Comparison of ENCODE assay signal across 8 cellular contexts in genomic region chr7:5045558-5046396, GRCh38. TPM values are rescaled to one million over a fixed set of nuclear protein-coding genes. Genes with fewer than 3 reads are reported as not detected.
DNase-seq lines count a peak whose midpoint lies in the region; ATAC-seq and TF ChIP-seq lines count a peak whose summit lies in the region.

Gene RBAK, plus strand, starts transcription at chr7:5045860. Its CDS starts 2,217 bp downstream, at chr7:5048077.

- H3K27me3 Mint-ChIP-seq in CD4-positive, alpha-beta T cell = no peaks in the 10 kb centered on the region
- H3K27me3 Mint-ChIP-seq in activated CD4-positive, alpha-beta memory T cell treated with anti-CD3 and anti-CD28 coated beads for 36 hours = no peaks in the 10 kb centered on the region

- H3K36me3 Mint-ChIP-seq in CD4-positive, alpha-beta T cell (ENCODE audit: low read depth) = peaks cover 44% of the 10 kb centered on the region
- peaks cover 29% of the 10 kb centered on the region for H3K36me3 Mint-ChIP-seq in activated CD4-positive, alpha-beta memory T cell treated with anti-CD3 and anti-CD28 coated beads for 36 hours

- ATAC-seq in CD4-positive, alpha-beta T cell (ENCODE audit: poor library complexity) = peak; percentile 99
- ATAC-seq in GM19438 (IDR thresholded peaks at IDR 0.05; ENCODE audit: low read depth, unreplicated experiment) = peak; percentile 100
- ATAC-seq in HG03571 (IDR thresholded peaks at IDR 0.05; ENCODE audit: unreplicated experiment) = peak; percentile 99

- DNase-seq in CD4-positive, alpha-beta T cell = peak; percentile 74 to 91 (median 82)
- DNase-seq in NCI-H82 treated with DMSO at 0.1 percent for 48 hours (lab: John Stamatoyannopoulos, UW; ENCODE audit: unreplicated experiment) (peak; percentile 81), dorsolateral prefrontal cortex (peak; percentile 86 to 95 (median 91)), lower leg skin (ENCODE audit: low spot score in 2 of 2) (peak; percentile 87 to 97)
- DNase-seq in activated CD4-positive, alpha-beta memory T cell treated with anti-CD3 and anti-CD28 coated beads for 36 hours = peak; percentile 92
- peak; percentile 85 to 90 for DNase-seq in stimulated activated CD4-positive, alpha-beta T cell treated with anti-CD3 and anti-CD28 coated beads, Interleukin-4, amount 100 ng/mL, for 4 hours

- 1 to 2% methylated on average over 48 to 58 of the region's 69 CpGs for WGBS in lower leg skin, 2 donors

- no peaks in the 10 kb centered on the region for H3K9me3 ChIP-seq in CD4-positive, alpha-beta T cell (ENCODE audit: control insufficient read depth, low read length)

- H3K9me3 Mint-ChIP-seq in CD4-positive, alpha-beta T cell = peaks cover 2% of the 10 kb centered on the region
- peaks cover 7% of the 10 kb centered on the region for H3K9me3 Mint-ChIP-seq in activated CD4-positive, alpha-beta memory T cell treated with anti-CD3 and anti-CD28 coated beads for 36 hours

- TF ChIP-seq POLR2A in lower leg skin (IDR thresholded peaks at IDR 0.05) = no peak

- peak within 1 kb of the TSS; percentile 82 for H3K27ac Mint-ChIP-seq in CD4-positive, alpha-beta T cell
- H3K27ac Mint-ChIP-seq in activated CD4-positive, alpha-beta memory T cell treated with anti-CD3 and anti-CD28 coated beads for 36 hours = peak within 1 kb of the TSS; percentile 74

- CTCF ChIA-PET in CD4-positive, alpha-beta T cell (lab: Charles Lee) = interaction anchor here (1.0 kb wide), 1 partner anchor 72 kb away, joined by 5 read pairs; no protein-coding TSS in a partner anchor
- CTCF ChIA-PET in activated CD4-positive, alpha-beta memory T cell treated with anti-CD3 and anti-CD28 coated beads for 36 hours (lab: Charles Lee) = interaction anchor here (1.4 kb wide), 1 partner anchor 72 kb away, joined by 4 read pairs; no protein-coding TSS in a partner anchor

- peak within 1 kb of the TSS; percentile 95 for H3K4me3 Mint-ChIP-seq in CD4-positive, alpha-beta T cell
- H3K4me3 Mint-ChIP-seq in activated CD4-positive, alpha-beta memory T cell treated with anti-CD3 and anti-CD28 coated beads for 36 hours = peak within 1 kb of the TSS; percentile 92

- peaks cover 44% of the 10 kb centered on the region for H3K4me1 Mint-ChIP-seq in CD4-positive, alpha-beta T cell (ENCODE audit: low read depth)
- H3K4me1 Mint-ChIP-seq in activated CD4-positive, alpha-beta memory T cell treated with anti-CD3 and anti-CD28 coated beads for 36 hours (ENCODE audit: low read depth) = peaks cover 33% of the 10 kb centered on the region

- H3K4me3 ChIP-seq in dorsolateral prefrontal cortex (peak within 1 kb of the TSS; percentile 77 to 99 (median 90)), lower leg skin (ENCODE audit: low read depth, poor library complexity, severe bottlenecking) (peak within 1 kb of the TSS; percentile 95)

- H3K27me3 ChIP-seq in CD4-positive, alpha-beta T cell (ENCODE audit: control insufficient read depth, insufficient read depth, low read length) = no peaks in the 10 kb centered on the region
- H3K27me3 ChIP-seq in dorsolateral prefrontal cortex = no peaks in the 10 kb centered on the region

- peak within 1 kb of the TSS; percentile 68 for H3K27ac ChIP-seq in CD4-positive, alpha-beta T cell (ENCODE audit: low read depth, low read length)
- peak within 1 kb of the TSS in 55 of 59 donors; percentile 18 to 89 (median 72) for H3K27ac ChIP-seq in dorsolateral prefrontal cortex

- TF ChIP-seq CTCF in CD4-positive, alpha-beta T cell (IDR thresholded peaks at IDR 0.05) = no peak
- TF ChIP-seq CTCF in dorsolateral prefrontal cortex (IDR thresholded peaks at IDR 0.05 in 54 of 56, conservative IDR thresholded peaks at IDR 0.05 in 2 of 56; ENCODE audit: low read depth in 1 of 56, partially characterized antibody in 56 of 56) = peak in 25 of 56 donors; percentile 7 to 58 (median 25)
- no peak for TF ChIP-seq CTCF in lower leg skin (IDR thresholded peaks at IDR 0.05)

- POLR2A ChIA-PET in CD4-positive, alpha-beta T cell (lab: Charles Lee) = interaction anchor here (0.6 to 1.5 kb wide), 9 partner anchors 14 to 1377 kb away, joined by 3 to 12 read pairs (median 3); partner anchors contain the start of gene AP5Z1
- POLR2A ChIA-PET in activated CD4-positive, alpha-beta memory T cell treated with anti-CD3 and anti-CD28 coated beads for 36 hours (lab: Charles Lee) = no interaction called here

- intact Hi-C loops in CD4-positive, alpha-beta T cell (cut with DNase I, micrococcal nuclease) = loop anchor here in 1 of 2 experiments (5.0 to 10.0 kb wide), 3 partner anchors 71 to 1659 kb away; partner anchors contain the start of genes FOXK1 and ZNF12
- intact Hi-C loops in activated CD4-positive, alpha-beta memory T cell treated with anti-CD3 and anti-CD28 coated beads for 36 hours (cut with micrococcal nuclease) = loop anchor here (1.0 kb wide), 1 partner anchor 71 kb away; no protein-coding TSS in a partner anchor
- intact Hi-C loops in dorsolateral prefrontal cortex (cut with DNase I) (loop anchor here in 1 of 2 donors (2.0 to 5.0 kb wide), 2 partner anchors 71 to 268 kb away; partner anchors contain the start of gene AP5Z1), lower leg skin (cut with DNase I; ENCODE audit: low total_unique reads) (no loop called here)

RNA-seq across cellular contexts. Expression of gene RBAK, which starts in this region (rescaled TPM):
- 10 to 100 TPM; 11.0 to 12.4 TPM for total RNA-seq in CD4-positive, alpha-beta T cell
- 1 to 10 TPM; 9.0 to 9.1 TPM for total RNA-seq in activated CD4-positive, alpha-beta memory T cell treated with anti-CD3 and anti-CD28 coated beads for 36 hours
- total RNA-seq in dorsolateral prefrontal cortex = 10 to 100 TPM; 10.1 to 21.3 (median 14.9) TPM
- 10 to 100 TPM in 2 of 4 donors, 1 to 10 TPM in 2; 7.6 to 12.0 (median 9.7) TPM for total RNA-seq in lower leg skin

Comparison
In these comparisons a context has a peak if more than half of its experiments do, and no peak if none do; other contexts are left out.
1. Peak in every context shown above with its lines: DNase-seq, ATAC-seq, H3K4me3 ChIP-seq and H3K27ac ChIP-seq.